ENCODE assay signal across 18 cellular contexts in genomic region chr10:109994711-109995110, GRCh38. TPM values are rescaled to one million over a fixed set of nuclear protein-coding genes. Genes with fewer than 3 reads are reported as not detected.
DNase-seq lines count a peak whose midpoint lies in the region; ATAC-seq, FAIRE-seq and TF ChIP-seq lines count a peak whose summit lies in the region.
"Had no signal": no experiment of that assay in that cellular context is flagged by ENCODE, and none has a peak within 500 bp of the region (broad histone marks: within the 10 kb centered on the region; RNA-seq: fewer than 3 reads in every experiment).

No MANE protein-coding gene starts in this region.

- TF ChIP-seq POLR2A in GM12891 (IDR thresholded peaks at IDR 0.05; ENCODE audit: low read depth, low read length) (no peak), transverse colon (IDR thresholded peaks at IDR 0.05) (no peak)

- H3K27me3 ChIP-seq in left lung (no peaks in the 10 kb centered on the region), transverse colon (no peaks in the 10 kb centered on the region), aorta (ENCODE audit: control insufficient read depth in 1 of 2, insufficient read depth in 2 of 2, low read length in 1 of 2) (no peaks in the 10 kb centered on the region)
- H3K27me3 ChIP-seq: SJSA1 had no signal

- no peaks in the 10 kb centered on the region for H3K36me3 Mint-ChIP-seq in T-helper 17 cell (ENCODE audit: low read depth)

- H3K9me3 ChIP-seq in T-helper 17 cell (ENCODE audit: control insufficient read depth, low read length, poor library complexity, severe bottlenecking), result no peaks in the 10 kb centered on the region
- no peaks in the 10 kb centered on the region for H3K9me3 ChIP-seq in left lung
- no peaks in the 10 kb centered on the region for H3K9me3 ChIP-seq in transverse colon
- no peaks in the 10 kb centered on the region for H3K9me3 ChIP-seq in aorta (ENCODE audit: control insufficient read depth, low read length)
- H3K9me3 ChIP-seq: SJSA1 had no signal

- WGBS in transverse colon (ENCODE audit: low coverage in 1 of 2), 2 donors, result 47 to 67% methylated on average over 1 of the region's 1 CpG
- 82 to 94% methylated on average over 1 of the region's 1 CpG for WGBS in aorta, 2 donors

- peak overlapping the region; percentile 39 for H3K27ac Mint-ChIP-seq in T-helper 17 cell

- no peak for TF ChIP-seq EP300 in transverse colon (IDR thresholded peaks at IDR 0.05; ENCODE audit: low read depth)

- TF ChIP-seq CTCF in left lung (IDR thresholded peaks at IDR 0.05), result no peak
- TF ChIP-seq CTCF in transverse colon (IDR thresholded peaks at IDR 0.05), result no peak

- no peak for FAIRE-seq in GM12891 (lab: Jason Lieb, UNC)

- no peak overlapping the region for H3K27ac ChIP-seq in left lung
- H3K27ac ChIP-seq in transverse colon, result peak overlapping the region; percentile 70 to 82 (median 74)
- H3K27ac ChIP-seq in aorta (ENCODE audit: low read depth in 1 of 2, low read length in 2 of 2), result no peak overlapping the region
- H3K27ac ChIP-seq: SJSA1 had no signal

- no peak for ATAC-seq in T-helper 17 cell
- ATAC-seq in left lung, result peak; percentile 49
- ATAC-seq in aorta (ENCODE audit: low FRiP score), result no peak
- no peak for ATAC-seq in GM19467 (IDR thresholded peaks at IDR 0.05; ENCODE audit: unreplicated experiment)
- ATAC-seq: PC-3 had no signal

- intact Hi-C loops in left lung (cut with DNase I) (no loop called here), transverse colon (cut with DNase I; ENCODE audit: low total_unique reads) (no loop called here), aorta (cut with DNase I) (no loop called here)

- in situ Hi-C loops in transverse colon (cut with MboI; ENCODE audit: low pct_ligation_motif_present in 1 of 4, low pct_unique_long_range_greater_than_20kb in 1 of 4, low sequenced_read_pairs in 3 of 4), result loop anchor here in 1 of 4 donors (25.0 kb wide), 1 partner anchor 107 kb away; no protein-coding TSS in a partner anchor

- no peak overlapping the region for H3K4me3 Mint-ChIP-seq in T-helper 17 cell
- H3K4me3 Mint-ChIP-seq: HFFc6 had no signal

- H3K4me1 ChIP-seq in left lung (peaks cover 0 to 13% of the 10 kb centered on the region in 2 donors), transverse colon (peaks cover 4 to 64% (median 26%) of the 10 kb centered on the region in 4 donors), aorta (ENCODE audit: control insufficient read depth in 1 of 2, insufficient read depth in 2 of 2, low read length in 2 of 2) (peaks cover 0 to 8% of the 10 kb centered on the region in 2 donors)

- no peak overlapping the region for H3K4me3 ChIP-seq in left lung
- no peak overlapping the region for H3K4me3 ChIP-seq in transverse colon
- no peak overlapping the region for H3K4me3 ChIP-seq in aorta (ENCODE audit: low read length in 2 of 2)
- H3K4me3 ChIP-seq: SJSA1 had no signal

- H3K27me3 Mint-ChIP-seq in T-helper 17 cell, result no peaks in the 10 kb centered on the region

- H3K36me3 ChIP-seq in left lung (no peaks in the 10 kb centered on the region), transverse colon (no peaks in the 10 kb centered on the region), aorta (ENCODE audit: control insufficient read depth in 1 of 2, insufficient read depth in 2 of 2, low read length in 1 of 2) (no peaks in the 10 kb centered on the region)
- H3K36me3 ChIP-seq: SJSA1 had no signal

- DNase-seq in GM12891 (ENCODE audit: insufficient read length, low spot score) (no peak), T-helper 17 cell (no peak), left lung (no peak), transverse colon (no peak), aorta (no peak), NOMO-1 treated with DMSO at 0.1 percent for 48 hours (lab: John Stamatoyannopoulos, UW; ENCODE audit: unreplicated experiment) (no peak)
- DNase-seq: ACHN, AML-193, GOT3, HFFc6, KG1, NCI-H1436, NCI-H2029, NCI-H2171, NCI-H446, PC-3 had no signal

- peaks cover 9% of the 10 kb centered on the region for H3K4me1 Mint-ChIP-seq in T-helper 17 cell

TF ChIP-seq in GM12891, 5 proteins besides CTCF, POLR2A, EP300 and RAD21:
- TF ChIP-seq POLR2AphosphoS5 (IDR thresholded peaks at IDR 0.05; ENCODE audit: low read depth, low read length) (no peak), PAX5 (IDR thresholded peaks at IDR 0.05; ENCODE audit: insufficient read depth, low read length, severe bottlenecking) (no peak), POU2F2 (IDR thresholded peaks at IDR 0.05; ENCODE audit: low read depth, low read length) (no peak), SPI1 (IDR thresholded peaks at IDR 0.05; ENCODE audit: low read depth, low read length) (peak; percentile 11; the same call in 1 of the 2 replicates)

RNA-seq across cellular contexts. Expression of gene ADD3, which starts 13.1 kb away (rescaled TPM):
- polyA plus RNA-seq in GM12891 (2012; ENCODE audit: low read depth, missing spikeins), result 18.9 TPM
- total RNA-seq in T-helper 17 cell (100 to 1,000 TPM; 343 to 351 TPM), left lung (10 to 100 TPM; 62.0 to 77.6 TPM), transverse colon (100 to 1,000 TPM; 175 to 342 (median 258) TPM), aorta (100 to 1,000 TPM in 1 of 2 donors, 10 to 100 TPM in 1; 80.9 to 197 TPM)
- polyA plus RNA-seq in aorta, result 100 to 1,000 TPM in 1 of 2 donors, 10 to 100 TPM in 1; 41.1 to 132 TPM

Comparison
In these comparisons a context has a peak if more than half of its experiments do, and no peak if none do; other contexts are left out.
1. H3K27ac ChIP-seq: peak in transverse colon (4 of 4); none in left lung (0 of 2) and aorta (0 of 2).